In genomic region chr22:24597076-24597475, GRCh38 we compare ENCODE assay signal across 1 cellular context. TPM values are rescaled to one million over a fixed set of nuclear protein-coding genes. Genes with fewer than 3 reads are reported as not detected.
"Had no signal": no experiment of that assay in that cellular context is flagged by ENCODE, and none has a peak within 500 bp of the region (broad histone marks: within the 10 kb centered on the region; RNA-seq: fewer than 3 reads in every experiment).

No MANE protein-coding gene starts in this region.

RNA-seq across cellular contexts. Expression of gene LRRC75B, which starts 4.2 kb away (rescaled TPM):
- polyA plus RNA-seq: naive thymus-derived CD4-positive, alpha-beta T cell had no signal
